8 cellular contexts compared by ENCODE assay signal in the genomic region with DNA sequence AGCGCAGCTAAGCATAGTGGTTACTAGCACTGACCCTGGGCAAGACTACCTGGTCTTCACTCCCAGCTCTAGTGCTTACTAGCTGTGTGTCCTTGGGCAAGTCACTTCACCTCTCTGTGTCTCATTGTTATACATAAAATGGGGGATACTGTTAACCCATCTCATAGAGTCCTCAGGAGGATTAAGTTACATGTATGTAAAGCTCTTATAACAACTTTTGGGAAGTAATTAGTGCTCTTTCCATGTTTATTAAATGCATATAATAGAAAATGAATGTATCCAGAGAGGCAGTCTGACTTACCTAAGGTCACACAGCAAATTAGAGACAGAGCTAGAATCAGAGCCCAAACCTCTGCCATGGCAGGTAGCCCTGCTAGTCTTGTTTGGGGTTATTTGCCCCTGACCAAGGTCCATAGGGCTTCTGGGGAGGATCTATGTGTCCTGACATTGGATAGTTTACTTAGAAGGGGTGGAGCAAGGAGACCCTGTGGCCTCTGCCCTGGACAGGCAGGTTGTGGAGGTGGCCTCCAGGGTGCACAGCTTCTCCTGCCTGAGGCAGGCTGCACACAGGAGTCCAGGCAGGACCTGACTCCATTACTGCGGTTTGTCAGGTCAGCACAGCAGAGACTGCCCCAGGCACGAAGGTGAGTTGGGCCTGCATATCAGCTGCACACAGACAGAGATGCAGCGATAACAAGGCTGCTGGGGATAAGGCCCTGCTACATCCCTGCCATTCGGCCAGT. TPM values are rescaled to one million over a fixed set of nuclear protein-coding genes. Genes with fewer than 3 reads are reported as not detected.
A peak's percentile ranks its signal among the peaks of the same experiment; 100 is the strongest.
DNase-seq lines count a peak whose midpoint lies in the region; ATAC-seq and TF ChIP-seq lines count a peak whose summit lies in the region.

No MANE protein-coding gene starts in this region.

- H3K36me3 ChIP-seq in naive thymus-derived CD4-positive, alpha-beta T cell (ENCODE audit: control insufficient read depth in 2 of 3, insufficient read depth in 3 of 3, low read length in 3 of 3), result no peaks in the 10 kb centered on the region
- no peaks in the 10 kb centered on the region for H3K36me3 ChIP-seq in brain microvascular endothelial cell (replicated peaks)

- H3K9me3 Mint-ChIP-seq in CD14-positive monocyte, result no peaks in the 10 kb centered on the region
- H3K9me3 Mint-ChIP-seq in IgD-negative memory B cell, result no peaks in the 10 kb centered on the region
- no peaks in the 10 kb centered on the region for H3K9me3 Mint-ChIP-seq in activated naive CD8-positive, alpha-beta T cell treated with anti-CD3 and anti-CD28 coated beads, Interleukin-2, amount 10 ng/mL, durations not matched to agents 7 days and 5 days
- H3K9me3 Mint-ChIP-seq in naive thymus-derived CD4-positive, alpha-beta T cell, result peaks cover 0 to 2% (median 0%) of the 10 kb centered on the region in 11 donors

- H3K4me1 ChIP-seq in naive thymus-derived CD4-positive, alpha-beta T cell (ENCODE audit: control insufficient read depth in 2 of 2, insufficient read depth in 2 of 2, low read length in 2 of 2), result peaks cover 76 to 89% of the 10 kb centered on the region in 2 donors

- no peak for DNase-seq in CD14-positive monocyte (ENCODE audit: low spot score)
- DNase-seq in activated naive CD8-positive, alpha-beta T cell treated with anti-CD3 and anti-CD28 coated beads, Interleukin-2, amount 10 ng/mL, durations not matched to agents 7 days and 5 days, result no peak
- DNase-seq in naive thymus-derived CD4-positive, alpha-beta T cell, result peak in 1 of 9 donors; percentile 21
- no peak for DNase-seq in NCI-H446 (lab: John Stamatoyannopoulos, UW)
- DNase-seq in brain microvascular endothelial cell, result no peak
- DNase-seq in CD1c-positive myeloid dendritic cell (ENCODE audit: extremely low spot score), result no peak

- peak overlapping the region; percentile 65 for H3K4me3 ChIP-seq in naive thymus-derived CD4-positive, alpha-beta T cell (ENCODE audit: low read length)
- no peak overlapping the region for H3K4me3 ChIP-seq in brain microvascular endothelial cell (ENCODE audit: low read depth, low read length)

- H3K27ac ChIP-seq in naive thymus-derived CD4-positive, alpha-beta T cell (ENCODE audit: low read depth, low read length), result peak overlapping the region; percentile 90
- no peak overlapping the region for H3K27ac ChIP-seq in brain microvascular endothelial cell

- H3K4me1 Mint-ChIP-seq in CD14-positive monocyte, result peaks cover 86% of the 10 kb centered on the region
- H3K4me1 Mint-ChIP-seq in IgD-negative memory B cell, result peaks cover 52 to 79% (median 56%) of the 10 kb centered on the region in 3 donors
- peaks cover 61% of the 10 kb centered on the region for H3K4me1 Mint-ChIP-seq in activated naive CD8-positive, alpha-beta T cell treated with anti-CD3 and anti-CD28 coated beads, Interleukin-2, amount 10 ng/mL, durations not matched to agents 7 days and 5 days
- peaks cover 71 to 100% (median 96%) of the 10 kb centered on the region in 7 donors for H3K4me1 Mint-ChIP-seq in naive thymus-derived CD4-positive, alpha-beta T cell

- peaks cover 28 to 34% of the 10 kb centered on the region in 2 donors for H3K36me3 Mint-ChIP-seq in CD14-positive monocyte
- peaks cover 10% of the 10 kb centered on the region for H3K36me3 Mint-ChIP-seq in IgD-negative memory B cell
- H3K36me3 Mint-ChIP-seq in activated naive CD8-positive, alpha-beta T cell treated with anti-CD3 and anti-CD28 coated beads, Interleukin-2, amount 10 ng/mL, durations not matched to agents 7 days and 5 days, result peaks cover 22% of the 10 kb centered on the region
- H3K36me3 Mint-ChIP-seq in naive thymus-derived CD4-positive, alpha-beta T cell, result peaks cover 0 to 25% (median 6%) of the 10 kb centered on the region in 5 donors

- CTCF ChIA-PET in naive thymus-derived CD4-positive, alpha-beta T cell (lab: Charles Lee), result interaction anchor here (0.8 to 6.3 kb wide), 13 partner anchors 9 to 218 kb away, joined by 3 to 53 read pairs (median 6); a partner anchor contains a TSS

- no peaks in the 10 kb centered on the region for H3K9me3 ChIP-seq in naive thymus-derived CD4-positive, alpha-beta T cell (ENCODE audit: control insufficient read depth in 2 of 3, low read length in 3 of 3)

- no peaks in the 10 kb centered on the region for H3K27me3 ChIP-seq in naive thymus-derived CD4-positive, alpha-beta T cell (ENCODE audit: control insufficient read depth in 2 of 2, insufficient read depth in 2 of 2, low read length in 2 of 2)
- H3K27me3 ChIP-seq in brain microvascular endothelial cell (replicated peaks), result no peaks in the 10 kb centered on the region

- H3K27me3 Mint-ChIP-seq in CD14-positive monocyte (ENCODE audit: low read depth in 3 of 3) (peaks cover 0 to 5% (median 0%) of the 10 kb centered on the region in 3 donors), IgD-negative memory B cell (no peaks in the 10 kb centered on the region)
- H3K27me3 Mint-ChIP-seq in activated naive CD8-positive, alpha-beta T cell treated with anti-CD3 and anti-CD28 coated beads, Interleukin-2, amount 10 ng/mL, durations not matched to agents 7 days and 5 days, result no peaks in the 10 kb centered on the region
- no peaks in the 10 kb centered on the region for H3K27me3 Mint-ChIP-seq in naive thymus-derived CD4-positive, alpha-beta T cell

- H3K4me3 Mint-ChIP-seq in CD14-positive monocyte (no peak overlapping the region), IgD-negative memory B cell (peak overlapping the region; percentile 8 to 94 (median 82))
- H3K4me3 Mint-ChIP-seq in activated naive CD8-positive, alpha-beta T cell treated with anti-CD3 and anti-CD28 coated beads, Interleukin-2, amount 10 ng/mL, durations not matched to agents 7 days and 5 days, result peak overlapping the region; percentile 81
- H3K4me3 Mint-ChIP-seq in naive thymus-derived CD4-positive, alpha-beta T cell, result peak overlapping the region; percentile 29 to 99 (median 86)

- in situ Hi-C loops in brain microvascular endothelial cell (cut with HindIII; ENCODE audit: low pct_ligation_motif_present, low sequenced_read_pairs), result no loop called here

- no peak for ATAC-seq in activated naive CD8-positive, alpha-beta T cell treated with anti-CD3 and anti-CD28 coated beads, Interleukin-2, amount 10 ng/mL, durations not matched to agents 7 days and 5 days (ENCODE audit: low read depth)
- no peak for ATAC-seq in naive thymus-derived CD4-positive, alpha-beta T cell
- no peak for ATAC-seq in HG02870 (IDR thresholded peaks at IDR 0.05; ENCODE audit: unreplicated experiment)

- TF ChIP-seq CTCF in CD14-positive monocyte (IDR thresholded peaks at IDR 0.05) (no peak), brain microvascular endothelial cell (IDR thresholded peaks at IDR 0.05; ENCODE audit: low read depth, low read length, missing control alignments) (no peak)

- H3K27ac Mint-ChIP-seq in CD14-positive monocyte (peak overlapping the region; percentile 98 to 100 (median 99)), IgD-negative memory B cell (peak overlapping the region; percentile 81 to 88 (median 88))
- peak overlapping the region; percentile 97 for H3K27ac Mint-ChIP-seq in activated naive CD8-positive, alpha-beta T cell treated with anti-CD3 and anti-CD28 coated beads, Interleukin-2, amount 10 ng/mL, durations not matched to agents 7 days and 5 days
- peak overlapping the region; percentile 94 to 100 (median 99) for H3K27ac Mint-ChIP-seq in naive thymus-derived CD4-positive, alpha-beta T cell

- intact Hi-C loops in CD14-positive monocyte (cut with micrococcal nuclease), result loop anchor here (2.0 to 10.0 kb wide), 4 partner anchors 75 to 243 kb away; a partner anchor contains a TSS
- intact Hi-C loops in naive thymus-derived CD4-positive, alpha-beta T cell (cut with micrococcal nuclease), result loop anchor here (2.0 to 10.0 kb wide), 6 partner anchors 197 to 1730 kb away; a partner anchor contains a TSS

- POLR2A ChIA-PET in activated naive CD8-positive, alpha-beta T cell treated with anti-CD3 and anti-CD28 coated beads, Interleukin-2, amount 10 ng/mL, durations not matched to agents 7 days and 5 days (lab: Charles Lee), result interaction anchor here (1.0 to 4.3 kb wide), 12 partner anchors 9 to 236 kb away, joined by 3 to 65 read pairs (median 14); a partner anchor contains a TSS
- POLR2A ChIA-PET in naive thymus-derived CD4-positive, alpha-beta T cell (lab: Charles Lee), result interaction anchor here (0.6 to 3.8 kb wide), 17 partner anchors 9 to 198 kb away, joined by 3 to 53 read pairs (median 11); a partner anchor contains a TSS

RNA-seq across cellular contexts. Expression of a gene that starts 8.4 kb away (rescaled TPM):
- polyA plus RNA-seq in CD14-positive monocyte, result 1 to 10 TPM in 1 of 2 donors, under 1 TPM in 1; 0.88 to 2.4 TPM
- polyA plus RNA-seq in IgD-negative memory B cell, result 47.1 TPM
- total RNA-seq in activated naive CD8-positive, alpha-beta T cell treated with anti-CD3 and anti-CD28 coated beads, Interleukin-2, amount 10 ng/mL, durations not matched to agents 7 days and 5 days, result 10 to 100 TPM; 40.5 to 41.6 TPM
- total RNA-seq in naive thymus-derived CD4-positive, alpha-beta T cell, result 10 to 100 TPM; 27.0 to 53.1 (median 33.7) TPM
- polyA plus RNA-seq in naive thymus-derived CD4-positive, alpha-beta T cell, result 10 to 100 TPM; 34.2 to 51.4 TPM

Comparison
In these comparisons a context has a peak if more than half of its experiments do, and no peak if none do; other contexts are left out.
1. H3K4me3 Mint-ChIP-seq: peak in IgD-negative memory B cell (4 of 4), activated naive CD8-positive, alpha-beta T cell treated with anti-CD3 and anti-CD28 coated beads, Interleukin-2, amount 10 ng/mL, durations not matched to agents 7 days and 5 days (single experiment) and naive thymus-derived CD4-positive, alpha-beta T cell (10 of 10); none in CD14-positive monocyte (0 of 2).
2. RNA of a gene that starts 8.4 kb away (polyA plus RNA-seq): 34.2 to 51.4 TPM in naive thymus-derived CD4-positive, alpha-beta T cell and 47.1 TPM in IgD-negative memory B cell (single experiment); 0.88 to 2.4 TPM in CD14-positive monocyte; every median in the first group is over 10 times any median in the second.
3. Peak in every context shown above with its lines, with median percentiles within 50 percentile points of each other: H3K27ac Mint-ChIP-seq.